11 cellular contexts compared by ENCODE assay signal in genomic region chr22:22884888-22885840, GRCh38. TPM values are rescaled to one million over a fixed set of nuclear protein-coding genes. Genes with fewer than 3 reads are reported as not detected.
DNase-seq lines count a peak whose midpoint lies in the region; ATAC-seq and TF ChIP-seq lines count a peak whose summit lies in the region.
"Had no signal": no experiment of that assay in that cellular context is flagged by ENCODE, and none has a peak within 500 bp of the region (broad histone marks: within the 10 kb centered on the region; RNA-seq: fewer than 3 reads in every experiment).

No MANE protein-coding gene starts in this region.

- H3K27ac Mint-ChIP-seq in CD4-positive, alpha-beta T cell: no peak overlapping the region

- TF ChIP-seq POLR2A in Peyer's patch (IDR thresholded peaks at IDR 0.05): no peak

- POLR2A ChIA-PET in CD4-positive, alpha-beta T cell (lab: Charles Lee): interaction anchor here (1.1 to 3.0 kb wide), 5 partner anchors 38 to 140 kb away, joined by 3 to 24 read pairs (median 7); no protein-coding TSS in a partner anchor

- H3K4me1 ChIP-seq in Peyer's patch (peaks cover 0 to 11% (median 0%) of the 10 kb centered on the region in 4 donors), osteoblast (ENCODE audit: insufficient read depth, low read length) (no peaks in the 10 kb centered on the region)

- peak; percentile 64 for ATAC-seq in GM19025 (IDR thresholded peaks at IDR 0.05; ENCODE audit: low read depth, unreplicated experiment)
- peak; percentile 60 for ATAC-seq in HG02623 (IDR thresholded peaks at IDR 0.05; ENCODE audit: unreplicated experiment)
- ATAC-seq in CD4-positive, alpha-beta T cell (ENCODE audit: poor library complexity): no peak

- H3K4me1 Mint-ChIP-seq in CD4-positive, alpha-beta T cell (ENCODE audit: low read depth): no peaks in the 10 kb centered on the region

- H3K27me3 Mint-ChIP-seq in CD4-positive, alpha-beta T cell: no peaks in the 10 kb centered on the region

- no peaks in the 10 kb centered on the region for H3K79me2 ChIP-seq in osteoblast (ENCODE audit: insufficient read depth, low read length)

- H3K4me3 ChIP-seq in Peyer's patch: no peak overlapping the region
- no peak overlapping the region for H3K4me3 ChIP-seq in osteoblast (ENCODE audit: insufficient read depth, low read length)

- H3K4me2 ChIP-seq in osteoblast (ENCODE audit: insufficient read depth, low read length): no peak overlapping the region

- no peaks in the 10 kb centered on the region for H4K20me1 ChIP-seq in osteoblast (ENCODE audit: insufficient read depth, low read length)

- H3K36me3 ChIP-seq in Peyer's patch: no peaks in the 10 kb centered on the region
- H3K36me3 ChIP-seq in osteoblast (ENCODE audit: insufficient read depth, low read length): no peaks in the 10 kb centered on the region

- no peaks in the 10 kb centered on the region for H3K36me3 Mint-ChIP-seq in CD4-positive, alpha-beta T cell (ENCODE audit: low read depth)

- H3K27me3 ChIP-seq in Peyer's patch: no peaks in the 10 kb centered on the region
- H3K27me3 ChIP-seq in osteoblast (ENCODE audit: insufficient read depth, low read length): no peaks in the 10 kb centered on the region
- no peaks in the 10 kb centered on the region for H3K27me3 ChIP-seq in CD4-positive, alpha-beta T cell (ENCODE audit: control insufficient read depth, insufficient read depth, low read length)

- peak overlapping the region in 1 of 4 donors; percentile 27 for H3K27ac ChIP-seq in Peyer's patch
- no peak overlapping the region for H3K27ac ChIP-seq in osteoblast (ENCODE audit: low read depth, low read length)
- no peak overlapping the region for H3K27ac ChIP-seq in CD4-positive, alpha-beta T cell (ENCODE audit: low read depth, low read length)

- H3K9me3 ChIP-seq in Peyer's patch: no peaks in the 10 kb centered on the region
- no peaks in the 10 kb centered on the region for H3K9me3 ChIP-seq in osteoblast (ENCODE audit: low read depth, low read length)
- H3K9me3 ChIP-seq in CD4-positive, alpha-beta T cell (ENCODE audit: control insufficient read depth, low read length): no peaks in the 10 kb centered on the region

- CTCF ChIA-PET in CD4-positive, alpha-beta T cell (lab: Charles Lee): interaction anchor here (0.6 to 2.4 kb wide), 7 partner anchors 8 to 132 kb away, joined by 3 to 31 read pairs (median 13); no protein-coding TSS in a partner anchor

- intact Hi-C loops in CD4-positive, alpha-beta T cell (cut with DNase I, micrococcal nuclease): loop anchor here (1.0 to 10.0 kb wide), 11 partner anchors 38 to 293 kb away; no protein-coding TSS in a partner anchor

- H3K9me3 Mint-ChIP-seq in CD4-positive, alpha-beta T cell: no peaks in the 10 kb centered on the region

- TF ChIP-seq CTCF in Peyer's patch (IDR thresholded peaks at IDR 0.05) (no peak), osteoblast (IDR thresholded peaks at IDR 0.05; ENCODE audit: extremely low read depth, low read depth, low read length) (no peak)
- TF ChIP-seq CTCF in CD4-positive, alpha-beta T cell (IDR thresholded peaks at IDR 0.05): no peak

- DNase-seq in Peyer's patch (peak in 2 of 3 donors; percentile 93 to 95), osteoblast (ENCODE audit: insufficient read length, low spot score, missing footprints) (peak; percentile 32), NCI-H146 treated with DMSO at 0.1 percent for 48 hours (lab: John Stamatoyannopoulos, UW; ENCODE audit: unreplicated experiment) (no peak), HPDE6-E6E7 (ENCODE audit: extremely low spot score) (no peak), NCI-H1105 treated with DMSO at 0.1 percent for 48 hours (lab: John Stamatoyannopoulos, UW) (no peak)
- no peak for DNase-seq in CD4-positive, alpha-beta T cell
- DNase-seq: activated effector memory CD4-positive, alpha-beta T cell treated with anti-CD3 and anti-CD28 coated beads, Interleukin-2, amount 50 U/mL, for 16 hours; NCI-H2029 had no signal

- H3K4me3 Mint-ChIP-seq in CD4-positive, alpha-beta T cell: no peak overlapping the region

- no peak overlapping the region for H2AFZ ChIP-seq in osteoblast (ENCODE audit: low read length)

RNA-seq across cellular contexts. Expression of gene IGLL5, which starts 2.5 kb away (rescaled TPM):
- total RNA-seq in Peyer's patch (10 to 100 TPM in 1 of 4 donors, 1 to 10 TPM in 2, not detected in 1; 1.1 to 35.5 (median 6.0) TPM), osteoblast (not detected in 2 replicates)
- total RNA-seq in CD4-positive, alpha-beta T cell: not detected
- total RNA-seq: renal cortical epithelial cell had no signal

Comparison
In these comparisons a context has a peak if more than half of its experiments do, and no peak if none do; other contexts are left out.
1. DNase-seq: peak in Peyer's patch (2 of 3) and osteoblast (single experiment); none in NCI-H146 treated with DMSO at 0.1 percent for 48 hours (single experiment), HPDE6-E6E7 (single experiment), CD4-positive, alpha-beta T cell (0 of 10) and NCI-H1105 treated with DMSO at 0.1 percent for 48 hours (single experiment).